In the genomic region with DNA sequence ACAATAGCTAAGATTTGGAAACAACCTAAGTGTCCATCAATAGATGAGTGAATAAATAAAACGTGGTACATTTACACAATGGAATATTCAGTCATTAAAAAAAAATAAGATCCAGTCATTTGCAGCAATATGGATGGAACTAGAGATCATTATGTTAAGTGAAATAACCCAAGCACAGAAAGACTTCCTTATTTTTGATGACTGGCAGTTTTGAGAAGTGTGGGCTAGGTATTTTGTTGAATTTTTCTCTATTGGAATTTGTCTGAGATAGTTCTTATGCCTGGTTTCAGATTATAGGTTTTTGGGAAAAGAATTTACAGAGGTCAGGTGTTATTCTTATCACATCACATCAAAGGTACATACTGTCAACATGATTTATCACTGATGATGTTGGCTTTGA, we compare ENCODE assay signal across 15 cellular contexts.
"Had no signal": no experiment of that assay in that cellular context is flagged by ENCODE, and none has a peak within 500 bp of the region (broad histone marks: within the 10 kb centered on the region; RNA-seq: fewer than 3 reads in every experiment).

No MANE protein-coding gene starts in this region.

- H3K27me3 ChIP-seq: body of pancreas, hepatocyte, upper lobe of right lung had no signal

- DNase-seq: activated CD4-positive, alpha-beta T cell treated with anti-CD3 and anti-CD28 coated beads for 48 hours; activated CD8-positive, alpha-beta T cell treated with anti-CD3 and anti-CD28 coated beads, Interleukin-2, amount 10 ng/mL, durations not matched to agents 7 days and 5 days; activated naive CD4-positive, alpha-beta T cell treated with anti-CD3 and anti-CD28 coated beads for 36 hours; body of pancreas; dermis blood vessel endothelial cell; kidney; left ventricle myocardium inferior; nephron progenitor cell; stimulated activated CD4-positive, alpha-beta T cell treated with anti-CD3 and anti-CD28 coated beads, Interleukin-4, amount 100 ng/mL, for 1 hour; upper lobe of right lung had no signal

- H3K27ac ChIP-seq: body of pancreas, hepatocyte, left ventricle myocardium inferior, upper lobe of right lung had no signal

- H3K9me3 ChIP-seq: body of pancreas, upper lobe of right lung had no signal

- H3K4me1 Mint-ChIP-seq: activated T-helper 17 cell treated with anti-CD3 and anti-CD28 coated beads, Interleukin-2, amount 50 U/mL, for 72 hours; central memory CD8-positive, alpha-beta T cell; nephron progenitor cell had no signal

- H3K36me3 Mint-ChIP-seq: WTC11 had no signal

- H3K4me3 Mint-ChIP-seq: activated CD8-positive, alpha-beta T cell treated with anti-CD3 and anti-CD28 coated beads, Interleukin-2, amount 10 ng/mL, durations not matched to agents 7 days and 5 days; activated naive CD4-positive, alpha-beta T cell treated with anti-CD3 and anti-CD28 coated beads for 36 hours; activated T-helper 17 cell treated with anti-CD3 and anti-CD28 coated beads, Interleukin-2, amount 50 U/mL, for 72 hours; central memory CD8-positive, alpha-beta T cell; nephron progenitor cell; stimulated activated naive CD8-positive, alpha-beta T cell treated with anti-CD3 and anti-CD28 coated beads, Interleukin-15, Interleukin-2, amounts not matched to agents 100 ng/mL and 50 ng/mL, for 24 hours; WTC11 had no signal

- H2AFZ ChIP-seq: hepatocyte had no signal

- ATAC-seq: activated CD8-positive, alpha-beta T cell treated with anti-CD3 and anti-CD28 coated beads, Interleukin-2, amount 10 ng/mL, durations not matched to agents 7 days and 5 days; body of pancreas; upper lobe of right lung; WTC11 had no signal

- H3K4me1 ChIP-seq: body of pancreas, left ventricle myocardium inferior, upper lobe of right lung had no signal

- H3K27me3 Mint-ChIP-seq: activated T-helper 17 cell treated with anti-CD3 and anti-CD28 coated beads, Interleukin-2, amount 50 U/mL, for 72 hours; central memory CD8-positive, alpha-beta T cell had no signal

- H3K4me3 ChIP-seq: body of pancreas, hepatocyte, left ventricle myocardium inferior, upper lobe of right lung had no signal

- H3K4me2 ChIP-seq: hepatocyte had no signal

- H3K36me3 ChIP-seq: left ventricle myocardium inferior, upper lobe of right lung had no signal

- H3K79me2 ChIP-seq: hepatocyte had no signal

- H3K27ac Mint-ChIP-seq: activated CD8-positive, alpha-beta T cell treated with anti-CD3 and anti-CD28 coated beads, Interleukin-2, amount 10 ng/mL, durations not matched to agents 7 days and 5 days; activated naive CD4-positive, alpha-beta T cell treated with anti-CD3 and anti-CD28 coated beads for 36 hours; activated T-helper 17 cell treated with anti-CD3 and anti-CD28 coated beads, Interleukin-2, amount 50 U/mL, for 72 hours; stimulated activated naive CD8-positive, alpha-beta T cell treated with anti-CD3 and anti-CD28 coated beads, Interleukin-15, Interleukin-2, amounts not matched to agents 100 ng/mL and 50 ng/mL, for 24 hours; WTC11 had no signal

- H3K9me3 Mint-ChIP-seq: activated naive CD4-positive, alpha-beta T cell treated with anti-CD3 and anti-CD28 coated beads for 36 hours; activated T-helper 17 cell treated with anti-CD3 and anti-CD28 coated beads, Interleukin-2, amount 50 U/mL, for 72 hours; central memory CD8-positive, alpha-beta T cell; stimulated activated naive CD8-positive, alpha-beta T cell treated with anti-CD3 and anti-CD28 coated beads, Interleukin-15, Interleukin-2, amounts not matched to agents 100 ng/mL and 50 ng/mL, for 24 hours had no signal
